8 cellular contexts compared by ENCODE assay signal in genomic region chr4:112234952-112235609, GRCh38. TPM values are rescaled to one million over a fixed set of nuclear protein-coding genes. Genes with fewer than 3 reads are reported as not detected.
A peak's percentile ranks its signal among the peaks of the same experiment; 100 is the strongest.
DNase-seq lines count a peak whose midpoint lies in the region; ATAC-seq and TF ChIP-seq lines count a peak whose summit lies in the region.

No MANE protein-coding gene starts in this region.

- in situ Hi-C loops in astrocyte of the cerebellum (cut with HindIII; ENCODE audit: low sequenced_read_pairs) = no loop called here

- H3K4me1 ChIP-seq in RWPE2 (ENCODE audit: insufficient read depth, poor library complexity, severe bottlenecking) (peaks cover 13% of the 10 kb centered on the region), smooth muscle cell (ENCODE audit: low read depth) (peaks cover 18% of the 10 kb centered on the region)

- H3K9ac ChIP-seq in smooth muscle cell (ENCODE audit: low read depth) = no peak overlapping the region

- H3K9me3 ChIP-seq in RWPE2 (ENCODE audit: severe bottlenecking) (no peaks in the 10 kb centered on the region), smooth muscle cell (replicated peaks; ENCODE audit: low read depth) (no peaks in the 10 kb centered on the region)

- H3K79me2 ChIP-seq in smooth muscle cell (ENCODE audit: low read depth) = peaks cover 50% of the 10 kb centered on the region

- H3K27me3 ChIP-seq in RWPE2 (ENCODE audit: insufficient read depth, poor library complexity, severe bottlenecking) (no peaks in the 10 kb centered on the region), smooth muscle cell (ENCODE audit: low read depth) (no peaks in the 10 kb centered on the region)

- 46% methylated on average over 3 of the region's 3 CpGs for WGBS in smooth muscle cell (ENCODE audit: low lambda C conversion rate)

- H3K27ac ChIP-seq in RWPE2 (ENCODE audit: poor library complexity, severe bottlenecking) = no peak overlapping the region
- peak overlapping the region; percentile 30 for H3K27ac ChIP-seq in smooth muscle cell (ENCODE audit: low read depth)

- peak; percentile 95 for TF ChIP-seq CTCF in RWPE2 (IDR thresholded peaks at IDR 0.05; ENCODE audit: poor library complexity, severe bottlenecking)
- peak; percentile 80 for TF ChIP-seq CTCF in astrocyte of the cerebellum (IDR thresholded peaks at IDR 0.05; ENCODE audit: low read depth, low read length, missing control alignments)
- peak; percentile 73 for TF ChIP-seq CTCF in smooth muscle cell (IDR thresholded peaks at IDR 0.05; ENCODE audit: borderline replicate concordance, insufficient read depth, poor library complexity, severe bottlenecking)

- ATAC-seq in RWPE2 (ENCODE audit: low read depth) = peak; percentile 17; the same call in 1 of the 3 replicates

- no peak overlapping the region for H3K4me3 ChIP-seq in RWPE2 (ENCODE audit: severe bottlenecking)
- H3K4me3 ChIP-seq in astrocyte of the cerebellum (ENCODE audit: low read depth, low read length) = no peak overlapping the region
- H3K4me3 ChIP-seq in smooth muscle cell = no peak overlapping the region

- DNase-seq in DMS153 treated with DMSO at 0.1 percent for 48 hours (lab: John Stamatoyannopoulos, UW; ENCODE audit: unreplicated experiment) (peak; percentile 24), HuH-7 (ENCODE audit: low spot score) (peak; percentile 39), RWPE2 (ENCODE audit: low spot score) (no peak), astrocyte of the cerebellum (ENCODE audit: low read depth) (peak; percentile 81), hepatic stellate cell (ENCODE audit: low spot score) (peak; percentile 69), smooth muscle cell (lab: John Stamatoyannopoulos, UW; ENCODE audit: unreplicated experiment) (no peak), 8988T (no peak), HPDE6-E6E7 (ENCODE audit: extremely low spot score) (no peak)

- H3K4me2 ChIP-seq in smooth muscle cell = peak overlapping the region; percentile 10

- H4K20me1 ChIP-seq in smooth muscle cell (ENCODE audit: low read depth) = peaks cover 10% of the 10 kb centered on the region

- no peaks in the 10 kb centered on the region for H3K36me3 ChIP-seq in RWPE2 (ENCODE audit: low read depth)
- no peaks in the 10 kb centered on the region for H3K36me3 ChIP-seq in smooth muscle cell (ENCODE audit: low read depth)

- no peaks in the 10 kb centered on the region for H3F3A ChIP-seq in smooth muscle cell (ENCODE audit: low read depth)

- H2AFZ ChIP-seq in smooth muscle cell (ENCODE audit: low read depth) = no peak overlapping the region

RNA-seq across cellular contexts. Expression of gene AP1AR, which starts 3.5 kb away (rescaled TPM):
- total RNA-seq in smooth muscle cell = 15.3 and 23.0 TPM in 2 replicates
- 7.6 and 11.1 TPM in 2 replicates for polyA plus RNA-seq in smooth muscle cell

RNA-seq across cellular contexts. Expression of gene TIFA, which starts 50.6 kb away (rescaled TPM):
- 10.3 and 14.2 TPM in 2 replicates for total RNA-seq in smooth muscle cell
- 7.8 and 8.1 TPM in 2 replicates for polyA plus RNA-seq in smooth muscle cell

Comparison
In these comparisons a context has a peak if more than half of its experiments do, and no peak if none do; other contexts are left out.
1. DNase-seq: peak in DMS153 treated with DMSO at 0.1 percent for 48 hours (single experiment), HuH-7 (single experiment), astrocyte of the cerebellum (single experiment) and hepatic stellate cell (single experiment); none in RWPE2 (single experiment), smooth muscle cell (single experiment), 8988T (single experiment) and HPDE6-E6E7 (single experiment).
2. Peak in every context shown above with its lines, with median percentiles within 50 percentile points of each other: CTCF ChIP-seq.